Comparison of ENCODE assay signal across 1 cellular context in genomic region chr7:49812534-49812933, GRCh38.
TF ChIP-seq lines count a peak whose summit lies in the region.

No MANE protein-coding gene starts in this region.

TF ChIP-seq in WTC11, 78 proteins besides CTCF, POLR2A, EP300 and RAD21 (continued from another document):
- TF ChIP-seq ZNF425 (CRISPR knock-in tag; conservative IDR thresholded peaks at IDR 0.05) (no peak), NR3C1 (CRISPR knock-in tag; conservative IDR thresholded peaks at IDR 0.05; ENCODE audit: low read depth) (no peak)
- TF ChIP-seq, protein P1, sequence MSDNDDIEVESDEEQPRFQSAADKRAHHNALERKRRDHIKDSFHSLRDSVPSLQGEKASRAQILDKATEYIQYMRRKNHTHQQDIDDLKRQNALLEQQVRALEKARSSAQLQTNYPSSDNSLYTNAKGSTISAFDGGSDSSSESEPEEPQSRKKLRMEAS (CRISPR knock-in tag; IDR thresholded peaks at IDR 0.05): no peak
- TF ChIP-seq, protein P2, sequence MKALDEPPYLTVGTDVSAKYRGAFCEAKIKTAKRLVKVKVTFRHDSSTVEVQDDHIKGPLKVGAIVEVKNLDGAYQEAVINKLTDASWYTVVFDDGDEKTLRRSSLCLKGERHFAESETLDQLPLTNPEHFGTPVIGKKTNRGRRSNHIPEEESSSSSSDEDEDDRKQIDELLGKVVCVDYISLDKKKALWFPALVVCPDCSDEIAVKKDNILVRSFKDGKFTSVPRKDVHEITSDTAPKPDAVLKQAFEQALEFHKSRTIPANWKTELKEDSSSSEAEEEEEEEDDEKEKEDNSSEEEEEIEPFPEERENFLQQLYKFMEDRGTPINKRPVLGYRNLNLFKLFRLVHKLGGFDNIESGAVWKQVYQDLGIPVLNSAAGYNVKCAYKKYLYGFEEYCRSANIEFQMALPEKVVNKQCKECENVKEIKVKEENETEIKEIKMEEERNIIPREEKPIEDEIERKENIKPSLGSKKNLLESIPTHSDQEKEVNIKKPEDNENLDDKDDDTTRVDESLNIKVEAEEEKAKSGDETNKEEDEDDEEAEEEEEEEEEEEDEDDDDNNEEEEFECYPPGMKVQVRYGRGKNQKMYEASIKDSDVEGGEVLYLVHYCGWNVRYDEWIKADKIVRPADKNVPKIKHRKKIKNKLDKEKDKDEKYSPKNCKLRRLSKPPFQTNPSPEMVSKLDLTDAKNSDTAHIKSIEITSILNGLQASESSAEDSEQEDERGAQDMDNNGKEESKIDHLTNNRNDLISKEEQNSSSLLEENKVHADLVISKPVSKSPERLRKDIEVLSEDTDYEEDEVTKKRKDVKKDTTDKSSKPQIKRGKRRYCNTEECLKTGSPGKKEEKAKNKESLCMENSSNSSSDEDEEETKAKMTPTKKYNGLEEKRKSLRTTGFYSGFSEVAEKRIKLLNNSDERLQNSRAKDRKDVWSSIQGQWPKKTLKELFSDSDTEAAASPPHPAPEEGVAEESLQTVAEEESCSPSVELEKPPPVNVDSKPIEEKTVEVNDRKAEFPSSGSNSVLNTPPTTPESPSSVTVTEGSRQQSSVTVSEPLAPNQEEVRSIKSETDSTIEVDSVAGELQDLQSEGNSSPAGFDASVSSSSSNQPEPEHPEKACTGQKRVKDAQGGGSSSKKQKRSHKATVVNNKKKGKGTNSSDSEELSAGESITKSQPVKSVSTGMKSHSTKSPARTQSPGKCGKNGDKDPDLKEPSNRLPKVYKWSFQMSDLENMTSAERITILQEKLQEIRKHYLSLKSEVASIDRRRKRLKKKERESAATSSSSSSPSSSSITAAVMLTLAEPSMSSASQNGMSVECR (CRISPR knock-in tag; IDR thresholded peaks at IDR 0.05; ENCODE audit: borderline replicate concordance): no peak
